ENCODE assay signal across 1 cellular context in genomic region chr1:12343823-12344487, GRCh38.
TF ChIP-seq lines count a peak whose summit lies in the region.

No MANE protein-coding gene starts in this region.

TF ChIP-seq in GM23338, 12 proteins besides CTCF, POLR2A, EP300 and RAD21 (continued from another document):
- TF ChIP-seq ZNF462 (CRISPR knock-in tag; IDR thresholded peaks at IDR 0.05) (no peak), ETS1 (IDR thresholded peaks at IDR 0.05) (no peak), REST (IDR thresholded peaks at IDR 0.05; ENCODE audit: unreplicated experiment) (no peak), POLR2AphosphoS5 (IDR thresholded peaks at IDR 0.05; ENCODE audit: low read depth) (no peak), EZH2 (IDR thresholded peaks at IDR 0.05; ENCODE audit: low read depth, unreplicated experiment) (no peak), ZNF331 (CRISPR knock-in tag; IDR thresholded peaks at IDR 0.05; ENCODE audit: low read depth) (no peak), NANOG (IDR thresholded peaks at IDR 0.05; ENCODE audit: borderline replicate concordance) (no peak), CREB1 (CRISPR knock-in tag; IDR thresholded peaks at IDR 0.05; ENCODE audit: low read depth) (no peak), ZNF114 (CRISPR knock-in tag; IDR thresholded peaks at IDR 0.05) (no peak), JUNB (IDR thresholded peaks at IDR 0.05; ENCODE audit: unreplicated experiment) (no peak)
